Comparison of ENCODE assay signal across 18 cellular contexts in genomic region chr7:44564606-44565005, GRCh38. TPM values are rescaled to one million over a fixed set of nuclear protein-coding genes. Genes with fewer than 3 reads are reported as not detected.
"Had no signal": no experiment of that assay in that cellular context is flagged by ENCODE, and none has a peak within 500 bp of the region (broad histone marks: within the 10 kb centered on the region; RNA-seq: fewer than 3 reads in every experiment).

No MANE protein-coding gene starts in this region.

- DNase-seq: activated CD4-positive, alpha-beta memory T cell treated with anti-CD3 and anti-CD28 coated beads, Interleukin-2, amount 10 ng/mL, durations not matched to agents 7 days and 5 days; activated gamma-delta T cell; activated T-cell treated with anti-CD3 and anti-CD28 coated beads, Interleukin-2, amount 50 U/mL, for 1 hour; body of pancreas; effector memory CD8-positive, alpha-beta T cell; hippocampal formation; naive B cell; stimulated activated CD4-positive, alpha-beta T cell treated with anti-CD3 and anti-CD28 coated beads, Interleukin-2, amount 100 ng/mL, for 24 hours; T-cell; T1000; thyroid gland had no signal

- H3K27ac ChIP-seq: body of pancreas, right atrium auricular region, SK-N-MC, thyroid gland had no signal

- H3K27me3 Mint-ChIP-seq: activated CD4-positive, alpha-beta memory T cell treated with anti-CD3 and anti-CD28 coated beads, Interleukin-2, amount 10 ng/mL, durations not matched to agents 7 days and 5 days; central memory CD8-positive, alpha-beta T cell; dendritic cell treated with granulocyte-macrophage colony-stimulating factor and Interleukin-4, amounts not matched to agents 40 ng/mL and 50 ng/mL, for 4 days; effector memory CD8-positive, alpha-beta T cell; naive B cell; T-cell had no signal

- H3K27me3 ChIP-seq: adrenal gland, body of pancreas, neutrophil, right atrium auricular region, thyroid gland had no signal

- H3K27ac Mint-ChIP-seq: activated CD4-positive, alpha-beta memory T cell treated with anti-CD3 and anti-CD28 coated beads, Interleukin-2, amount 10 ng/mL, durations not matched to agents 7 days and 5 days; dendritic cell treated with granulocyte-macrophage colony-stimulating factor and Interleukin-4, amounts not matched to agents 40 ng/mL and 50 ng/mL, for 4 days had no signal

- H3K9me3 ChIP-seq: adrenal gland, body of pancreas, neutrophil, right atrium auricular region, thyroid gland had no signal

- ATAC-seq: body of pancreas had no signal

- H3K4me3 Mint-ChIP-seq: activated CD4-positive, alpha-beta memory T cell treated with anti-CD3 and anti-CD28 coated beads, Interleukin-2, amount 10 ng/mL, durations not matched to agents 7 days and 5 days; central memory CD8-positive, alpha-beta T cell; dendritic cell treated with granulocyte-macrophage colony-stimulating factor and Interleukin-4, amounts not matched to agents 40 ng/mL and 50 ng/mL, for 4 days; effector memory CD8-positive, alpha-beta T cell; T-cell had no signal

- H3K4me3 ChIP-seq: adrenal gland, body of pancreas, lung, right atrium auricular region, SK-N-MC, thyroid gland had no signal

- H3K9me3 Mint-ChIP-seq: activated CD4-positive, alpha-beta memory T cell treated with anti-CD3 and anti-CD28 coated beads, Interleukin-2, amount 10 ng/mL, durations not matched to agents 7 days and 5 days; central memory CD8-positive, alpha-beta T cell; dendritic cell treated with granulocyte-macrophage colony-stimulating factor and Interleukin-4, amounts not matched to agents 40 ng/mL and 50 ng/mL, for 4 days; effector memory CD8-positive, alpha-beta T cell; naive B cell; T-cell had no signal

- H3K4me1 ChIP-seq: adrenal gland, thyroid gland had no signal

RNA-seq across cellular contexts. Expression of gene NPC1L1, which starts 23.5 kb away (rescaled TPM):
- total RNA-seq: activated CD4-positive, alpha-beta memory T cell treated with anti-CD3 and anti-CD28 coated beads, Interleukin-2, amount 10 ng/mL, durations not matched to agents 7 days and 5 days; right atrium auricular region; thyroid gland had no signal
